ENCODE assay signal across 12 cellular contexts in the genomic region with DNA sequence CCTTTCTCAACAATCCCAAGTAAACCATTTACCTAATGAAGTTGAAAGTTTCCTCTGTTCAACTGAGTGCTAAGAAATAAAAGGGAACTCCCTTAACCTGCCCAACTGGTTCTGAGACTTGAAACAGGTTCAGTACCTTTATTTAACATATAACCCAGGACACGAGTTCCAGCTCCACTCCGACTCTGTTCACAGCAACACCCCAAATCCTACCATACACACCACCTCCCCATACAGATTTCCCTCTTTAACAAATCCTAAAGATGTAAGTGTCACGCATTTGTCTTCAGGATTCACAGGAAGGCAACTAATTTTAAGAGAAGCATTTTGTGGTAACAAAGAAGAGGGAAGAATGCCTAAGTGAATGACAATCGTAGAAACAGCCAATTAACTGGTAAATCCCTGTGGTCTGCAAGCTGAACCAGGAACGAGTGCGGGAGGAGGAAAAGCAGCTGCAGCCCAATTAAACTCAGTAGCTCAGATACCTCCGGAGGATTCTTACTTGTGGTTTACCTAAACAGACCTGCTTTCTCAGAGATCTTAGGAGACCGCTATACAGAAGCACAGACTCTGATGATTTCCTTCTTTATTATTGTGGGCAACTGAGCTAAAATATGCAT.
DNase-seq lines count a peak whose midpoint lies in the region; TF ChIP-seq lines count a peak whose summit lies in the region.
"Had no signal": no experiment of that assay in that cellular context is flagged by ENCODE, and none has a peak within 500 bp of the region (broad histone marks: within the 10 kb centered on the region; RNA-seq: fewer than 3 reads in every experiment).

No MANE protein-coding gene starts in this region.

- peak; percentile 2 for DNase-seq in AG10803 (ENCODE audit: low read depth)
- DNase-seq in KBM-7: peak; percentile 54
- DNase-seq in esophagus squamous epithelium (lab: John Stamatoyannopoulos, UW): no peak
- DNase-seq in T-helper 9 cell: no peak
- DNase-seq in activated naive CD8-positive, alpha-beta T cell treated with anti-CD3 and anti-CD28 coated beads for 36 hours: no peak
- DNase-seq in hepatic stellate cell (ENCODE audit: low spot score): no peak
- DNase-seq in stimulated activated CD4-positive, alpha-beta T cell treated with anti-CD3 and anti-CD28 coated beads, Interleukin-12 subunit alpha, Interleukin-12 subunit beta, amount 100 ng/mL, for 4 hours: no peak
- DNase-seq: activated naive CD4-positive, alpha-beta T cell treated with anti-CD3 and anti-CD28 coated beads for 36 hours; GDM1 had no signal

- H3K9me3 ChIP-seq in esophagus squamous epithelium: no peaks in the 10 kb centered on the region
- H3K9me3 ChIP-seq: thoracic aorta had no signal

- H3K9me3 Mint-ChIP-seq in nephron: no peaks in the 10 kb centered on the region
- H3K9me3 Mint-ChIP-seq in activated naive CD8-positive, alpha-beta T cell treated with anti-CD3 and anti-CD28 coated beads for 36 hours: no peaks in the 10 kb centered on the region
- H3K9me3 Mint-ChIP-seq: activated naive CD4-positive, alpha-beta T cell treated with anti-CD3 and anti-CD28 coated beads for 36 hours had no signal

- no peak for TF ChIP-seq CTCF in AG10803 (conservative IDR thresholded peaks at IDR 0.05; ENCODE audit: low read length)
- no peak for TF ChIP-seq CTCF in esophagus squamous epithelium (IDR thresholded peaks at IDR 0.05)
- TF ChIP-seq CTCF in nephron (IDR thresholded peaks at IDR 0.05; ENCODE audit: unreplicated experiment in 3 of 3): no peak

- peaks cover 0 to 8% (median 0%) of the 10 kb centered on the region in 4 donors for H3K27me3 ChIP-seq in esophagus squamous epithelium

- H3K27me3 Mint-ChIP-seq in nephron (ENCODE audit: low read depth): no peaks in the 10 kb centered on the region
- H3K27me3 Mint-ChIP-seq in activated naive CD8-positive, alpha-beta T cell treated with anti-CD3 and anti-CD28 coated beads for 36 hours: peaks cover 25% of the 10 kb centered on the region

- H3K4me1 Mint-ChIP-seq in nephron: peaks cover 34% of the 10 kb centered on the region
- H3K4me1 Mint-ChIP-seq in activated naive CD8-positive, alpha-beta T cell treated with anti-CD3 and anti-CD28 coated beads for 36 hours: no peaks in the 10 kb centered on the region

- intact Hi-C loops in esophagus squamous epithelium (cut with DNase I): no loop called here

- H3K4me3 ChIP-seq in AG10803 (ENCODE audit: low read length) (no peak overlapping the region), esophagus squamous epithelium (peak overlapping the region in 3 of 4 donors; percentile 8 to 39 (median 16))
- H3K4me3 ChIP-seq: thoracic aorta had no signal

- TF ChIP-seq POLR2A in esophagus squamous epithelium (IDR thresholded peaks at IDR 0.05): no peak

- peak overlapping the region in 1 of 3 experiments; percentile 17 for H3K4me3 Mint-ChIP-seq in nephron
- H3K4me3 Mint-ChIP-seq in activated naive CD8-positive, alpha-beta T cell treated with anti-CD3 and anti-CD28 coated beads for 36 hours: no peak overlapping the region
- H3K4me3 Mint-ChIP-seq: activated naive CD4-positive, alpha-beta T cell treated with anti-CD3 and anti-CD28 coated beads for 36 hours had no signal

- H3K27ac ChIP-seq in esophagus squamous epithelium: peak overlapping the region; percentile 81 to 90 (median 86)
- H3K27ac ChIP-seq: HL-60, thoracic aorta had no signal

- peak overlapping the region; percentile 47 to 91 (median 80) for H3K27ac Mint-ChIP-seq in nephron
- H3K27ac Mint-ChIP-seq in activated naive CD8-positive, alpha-beta T cell treated with anti-CD3 and anti-CD28 coated beads for 36 hours: no peak overlapping the region
- H3K27ac Mint-ChIP-seq: activated naive CD4-positive, alpha-beta T cell treated with anti-CD3 and anti-CD28 coated beads for 36 hours had no signal

- in situ Hi-C loops in KBM-7 (cut with MboI; ENCODE audit: low pct_unique_long_range_greater_than_20kb, low sequenced_read_pairs): no loop called here

- H3K36me3 ChIP-seq in esophagus squamous epithelium: no peaks in the 10 kb centered on the region
- H3K36me3 ChIP-seq: thoracic aorta had no signal

- H3K36me3 Mint-ChIP-seq in nephron (ENCODE audit: low read depth): no peaks in the 10 kb centered on the region
- H3K36me3 Mint-ChIP-seq in activated naive CD8-positive, alpha-beta T cell treated with anti-CD3 and anti-CD28 coated beads for 36 hours: no peaks in the 10 kb centered on the region

- H3K4me1 ChIP-seq in esophagus squamous epithelium: peaks cover 14 to 52% (median 17%) of the 10 kb centered on the region in 3 donors

- WGBS in esophagus squamous epithelium, 2 donors: 18 to 28% methylated on average over 8 of the region's 8 CpGs

Comparison
In these comparisons a context has a peak if more than half of its experiments do, and no peak if none do; other contexts are left out.
1. DNase-seq: peak in AG10803 (single experiment) and KBM-7 (single experiment); none in esophagus squamous epithelium (single experiment), T-helper 9 cell (single experiment), activated naive CD8-positive, alpha-beta T cell treated with anti-CD3 and anti-CD28 coated beads for 36 hours (single experiment), hepatic stellate cell (single experiment) and stimulated activated CD4-positive, alpha-beta T cell treated with anti-CD3 and anti-CD28 coated beads, Interleukin-12 subunit alpha, Interleukin-12 subunit beta, amount 100 ng/mL, for 4 hours (single experiment).